In genomic region chr5:62197697-62198096, GRCh38 we compare ENCODE assay signal across 17 cellular contexts.
"Had no signal": no experiment of that assay in that cellular context is flagged by ENCODE, and none has a peak within 500 bp of the region (broad histone marks: within the 10 kb centered on the region; RNA-seq: fewer than 3 reads in every experiment).

No MANE protein-coding gene starts in this region.

- H3K4me1 ChIP-seq: colonic mucosa, heart left ventricle, prostate gland, upper lobe of right lung had no signal

- H3K27ac ChIP-seq: colonic mucosa, dorsolateral prefrontal cortex, heart left ventricle, neutrophil, ovary, prostate gland, upper lobe of right lung had no signal

- H3K27me3 ChIP-seq: colonic mucosa, neutrophil, ovary, upper lobe of right lung had no signal

- DNase-seq: activated CD4-positive, alpha-beta memory T cell treated with anti-CD3 and anti-CD28 coated beads for 36 hours; activated CD4-positive, alpha-beta T cell treated with anti-CD3 and anti-CD28 coated beads for 48 hours; activated effector memory CD4-positive, alpha-beta T cell treated with anti-CD3 and anti-CD28 coated beads, Interleukin-2, amount 50 U/mL, for 16 hours; activated naive CD4-positive, alpha-beta T cell treated with anti-CD3 and anti-CD28 coated beads, Interleukin-2, amount 10 ng/mL, durations not matched to agents 7 days and 5 days; amygdala; colonic mucosa; dorsolateral prefrontal cortex; heart left ventricle; islet precursor cell; left cardiac atrium; ovary; stimulated activated CD4-positive, alpha-beta T cell treated with anti-CD3 and anti-CD28 coated beads, Interleukin-4, amount 100 ng/mL, for 1 hour; stimulated activated naive CD8-positive, alpha-beta T cell treated with anti-CD3 and anti-CD28 coated beads, Interleukin-15, Interleukin-2, amounts not matched to agents 100 U/mL and 50 U/mL, for 24 hours; upper lobe of right lung had no signal

- ATAC-seq: heart left ventricle; left cardiac atrium; natural killer cell treated with Interleukin-12 subunit alpha and Interleukin-12 subunit beta and Interleukin-15 and Interleukin-18, amount 100 ng/mL, for 72 hours; stimulated activated naive CD8-positive, alpha-beta T cell treated with anti-CD3 and anti-CD28 coated beads, Interleukin-15, Interleukin-2, amounts not matched to agents 100 U/mL and 50 U/mL, for 24 hours; upper lobe of right lung had no signal
